8 cellular contexts compared by ENCODE assay signal in genomic region chr15:40857601-40858351, GRCh38. TPM values are rescaled to one million over a fixed set of nuclear protein-coding genes. Genes with fewer than 3 reads are reported as not detected.
DNase-seq lines count a peak whose midpoint lies in the region; ATAC-seq, FAIRE-seq and TF ChIP-seq lines count a peak whose summit lies in the region.

No MANE protein-coding gene starts in this region.

- no peaks in the 10 kb centered on the region for H4K20me1 ChIP-seq in Loucy (ENCODE audit: insufficient read depth, low read length, poor library complexity, severe bottlenecking)
- no peaks in the 10 kb centered on the region for H4K20me1 ChIP-seq in SK-N-SH (ENCODE audit: insufficient read depth)

- no peak overlapping the region for H3K4me3 Mint-ChIP-seq in glutamatergic neuron (ENCODE audit: unreplicated experiment)

- H3K4me1 ChIP-seq in Loucy (ENCODE audit: insufficient read depth, low read length, poor library complexity, severe bottlenecking) (no peaks in the 10 kb centered on the region), SK-N-SH (ENCODE audit: control insufficient read depth in 1 of 2, insufficient read depth in 2 of 2, low read depth in 1 of 2, low read length in 1 of 2) (peaks cover 0 to 3% of the 10 kb centered on the region in 2 experiments; a peak in 1 of 4 replicates)

- H3K36me3 Mint-ChIP-seq in glutamatergic neuron (ENCODE audit: unreplicated experiment): no peaks in the 10 kb centered on the region

- no peaks in the 10 kb centered on the region for H3K36me3 ChIP-seq in Loucy (ENCODE audit: insufficient read depth, low read length)
- H3K36me3 ChIP-seq in SK-N-SH (replicated peaks in 1 of 2; ENCODE audit: control insufficient read depth in 1 of 2, insufficient read depth in 2 of 2, low read length in 1 of 2): no peaks in the 10 kb centered on the region

- H3K4me2 ChIP-seq in Loucy (ENCODE audit: low read depth, low read length, poor library complexity, severe bottlenecking) (peak overlapping the region; percentile 29), SK-N-SH (no peak overlapping the region)

- no peak for FAIRE-seq in urothelium cell line (lab: Jason Lieb, UNC)

- H3K27me3 Mint-ChIP-seq in glutamatergic neuron (ENCODE audit: unreplicated experiment): peaks cover 2% of the 10 kb centered on the region

- TF ChIP-seq CTCF in Loucy (conservative IDR thresholded peaks at IDR 0.05; ENCODE audit: low read length): peak; percentile 95
- TF ChIP-seq CTCF in SK-N-SH (IDR thresholded peaks at IDR 0.05): peak; percentile 92
- TF ChIP-seq CTCF in glutamatergic neuron (IDR thresholded peaks at IDR 0.05; ENCODE audit: partially characterized antibody, unreplicated experiment): peak; percentile 92

- ATAC-seq in GM19372 (IDR thresholded peaks at IDR 0.05; ENCODE audit: low read depth, unreplicated experiment): peak; percentile 68

- DNase-seq in AML-193 (lab: John Stamatoyannopoulos, UW): peak; percentile 50 to 63
- peak; percentile 91 for DNase-seq in SK-N-SH
- DNase-seq in activated naive CD4-positive, alpha-beta T cell treated with anti-CD3 and anti-CD28 coated beads, Interleukin-2, amount 50 U/mL, for 16 hours: peak; percentile 80
- peak; percentile 90 for DNase-seq in glutamatergic neuron
- peak; percentile 93 for DNase-seq in posterior vena cava (ENCODE audit: low spot score)
- peak; percentile 88 for DNase-seq in urothelium cell line (ENCODE audit: low spot score)

- 31% methylated on average over 10 of the region's 15 CpGs for WGBS in SK-N-SH (ENCODE audit: low lambda C conversion rate)

- POLR2A ChIA-PET in SK-N-SH (lab: Yijun Ruan, JAX): interaction anchor here (0.6 to 2.4 kb wide), 5 partner anchors 12 to 474 kb away, joined by 3 to 12 read pairs (median 7); partner anchors contain the start of genes RHOV and VPS18

- H3K4me1 Mint-ChIP-seq in glutamatergic neuron (ENCODE audit: low read depth, unreplicated experiment): peaks cover 1% of the 10 kb centered on the region

- H3F3A ChIP-seq in Loucy (ENCODE audit: low read depth): no peaks in the 10 kb centered on the region
- peaks cover 3% of the 10 kb centered on the region for H3F3A ChIP-seq in SK-N-SH (replicated peaks; ENCODE audit: insufficient read depth)

- H3K27ac Mint-ChIP-seq in glutamatergic neuron (ENCODE audit: unreplicated experiment): no peak overlapping the region

- H3K79me2 ChIP-seq in Loucy (ENCODE audit: insufficient read depth, low read length) (no peaks in the 10 kb centered on the region), SK-N-SH (ENCODE audit: insufficient read depth) (no peaks in the 10 kb centered on the region)

- H3K27me3 ChIP-seq in Loucy (ENCODE audit: insufficient read depth, low read length, poor library complexity, severe bottlenecking): no peaks in the 10 kb centered on the region
- H3K27me3 ChIP-seq in SK-N-SH (ENCODE audit: insufficient read depth): no peaks in the 10 kb centered on the region

- intact Hi-C loops in posterior vena cava (cut with DNase I): loop anchor here in 1 of 2 donors (5.0 kb wide), 2 partner anchors 35 to 325 kb away; partner anchors contain the start of gene VPS18

- H3K9me3 ChIP-seq in Loucy (ENCODE audit: insufficient read depth, low read depth, low read length) (no peaks in the 10 kb centered on the region), SK-N-SH (no peaks in the 10 kb centered on the region)

- H3K9me2 ChIP-seq in Loucy (replicated peaks; ENCODE audit: low read depth, low read length) (no peaks in the 10 kb centered on the region), SK-N-SH (no peaks in the 10 kb centered on the region)

- peak overlapping the region; percentile 96 for H2AFZ ChIP-seq in Loucy (ENCODE audit: low read length)
- peak overlapping the region; percentile 52; the same call in 1 of the 2 replicates for H2AFZ ChIP-seq in SK-N-SH (ENCODE audit: low read depth)

- H3K4me3 ChIP-seq in Loucy (ENCODE audit: low read length, poor library complexity, severe bottlenecking) (no peak overlapping the region), SK-N-SH (ENCODE audit: low read depth in 2 of 2, low read length in 1 of 2) (no peak overlapping the region; a peak in 1 of 4 replicates)

- H3K27ac ChIP-seq in SK-N-SH (ENCODE audit: low read depth in 2 of 2, low read length in 1 of 2): no peak overlapping the region

- H3K9ac ChIP-seq in Loucy (ENCODE audit: low read depth, low read length, poor library complexity, severe bottlenecking): peak overlapping the region; percentile 28
- H3K9ac ChIP-seq in SK-N-SH: no peak overlapping the region

- peak; percentile 82 for TF ChIP-seq RAD21 in SK-N-SH (IDR thresholded peaks at IDR 0.05; ENCODE audit: low read length)

- CTCF ChIA-PET in SK-N-SH (lab: Yijun Ruan, JAX): interaction anchor here (0.5 to 5.1 kb wide), 48 partner anchors 11 to 1716 kb away, joined by 3 to 120 read pairs (median 4); partner anchors contain the start of genes CHAC1, PPP1R14D and SPINT1

- TF ChIP-seq EP300 in SK-N-SH (IDR thresholded peaks at IDR 0.05; ENCODE audit: borderline replicate concordance in 1 of 2, low read depth in 1 of 2, low read length in 1 of 2): no peak

- peaks cover 4% of the 10 kb centered on the region for H3K9me3 Mint-ChIP-seq in glutamatergic neuron (ENCODE audit: unreplicated experiment)

TF ChIP-seq in SK-N-SH, 30 proteins besides CTCF, POLR2A, EP300 and RAD21:
- TF ChIP-seq SMC3 (IDR thresholded peaks at IDR 0.05; ENCODE audit: low read depth, low read length): peak; percentile 92
- no peak for TF ChIP-seq YY1 (IDR thresholded peaks at IDR 0.05; ENCODE audit: low read depth)
- no peak for TF ChIP-seq TAF1 (IDR thresholded peaks at IDR 0.05; ENCODE audit: borderline replicate concordance, low read depth, low read length)
- 0 out of 2 replicates have a peak, but pooled peaks have one; percentile 32 for TF ChIP-seq RCOR1 (IDR thresholded peaks at IDR 0.05; ENCODE audit: low read length)
- no peak for TF ChIP-seq GABPA (IDR thresholded peaks at IDR 0.05; ENCODE audit: low read depth)
- no peak for TF ChIP-seq NRF1 (IDR thresholded peaks at IDR 0.05; ENCODE audit: low read depth, low read length)
- TF ChIP-seq MXI1 (IDR thresholded peaks at IDR 0.05; ENCODE audit: low read depth, low read length): peak; percentile 56; the same call in 1 of the 2 replicates

RNA-seq across cellular contexts. Expression of gene SPINT1, which starts 13.9 kb away (rescaled TPM):
- 0.58 and 2.0 TPM in 2 replicates for polyA plus RNA-seq in SK-N-SH (2012; rRNA removed)
- 0.55 and 1.2 TPM in 2 replicates for polyA plus RNA-seq in SK-N-SH (2012; cell fraction: cytosol; rRNA removed)
- 1.8 and 2.0 TPM in 2 replicates for polyA plus RNA-seq in SK-N-SH (2012; cell fraction: nucleus; rRNA removed)
- total RNA-seq in glutamatergic neuron (ENCODE audit: unreplicated experiment) (6.0 TPM), posterior vena cava (1 to 10 TPM; 1.7 to 3.2 TPM)

RNA-seq across cellular contexts. Expression of gene RHOV, which starts 16.3 kb away (rescaled TPM):
- polyA plus RNA-seq in SK-N-SH (2012; rRNA removed): 0.49 and 0.62 TPM in 2 replicates
- polyA plus RNA-seq in SK-N-SH (2012; cell fraction: cytosol; rRNA removed): 0.55 TPM in 2 replicates
- 0.73 and 1.6 TPM in 2 replicates for polyA plus RNA-seq in SK-N-SH (2012; cell fraction: nucleus; rRNA removed)
- total RNA-seq in glutamatergic neuron (ENCODE audit: unreplicated experiment) (1.8 TPM), posterior vena cava (not detected)

RNA-seq across cellular contexts. Expression of gene PPP1R14D, which starts 29.3 kb away (rescaled TPM):
- not detected in 2 replicates for polyA plus RNA-seq in SK-N-SH (2012; rRNA removed)
- polyA plus RNA-seq in SK-N-SH (2012; cell fraction: cytosol; rRNA removed): not detected in 2 replicates
- polyA plus RNA-seq in SK-N-SH (2012; cell fraction: nucleus; rRNA removed): not detected in 2 replicates
- total RNA-seq in glutamatergic neuron (ENCODE audit: unreplicated experiment) (not detected), posterior vena cava (not detected)

RNA-seq across cellular contexts. Expression of gene VPS18, which starts 36.5 kb away (rescaled TPM):
- polyA plus RNA-seq in SK-N-SH (2012; rRNA removed): 13.5 and 14.1 TPM in 2 replicates
- polyA plus RNA-seq in SK-N-SH (2012; cell fraction: cytosol; rRNA removed): 4.9 and 8.1 TPM in 2 replicates
- 20.3 TPM in 2 replicates for polyA plus RNA-seq in SK-N-SH (2012; cell fraction: nucleus; rRNA removed)
- total RNA-seq in glutamatergic neuron (ENCODE audit: unreplicated experiment) (33.5 TPM), posterior vena cava (10 to 100 TPM; 21.9 to 23.3 TPM)

RNA-seq across cellular contexts. Expression of gene DNAJC17, which starts 50.5 kb away (rescaled TPM):
- 53.1 and 61.6 TPM in 2 replicates for polyA plus RNA-seq in SK-N-SH (2012; rRNA removed)
- polyA plus RNA-seq in SK-N-SH (2012; cell fraction: cytosol; rRNA removed): 48.6 and 49.2 TPM in 2 replicates
- 96.1 and 113 TPM in 2 replicates for polyA plus RNA-seq in SK-N-SH (2012; cell fraction: nucleus; rRNA removed)
- total RNA-seq in glutamatergic neuron (ENCODE audit: unreplicated experiment) (43.2 TPM), posterior vena cava (10 to 100 TPM; 18.3 to 22.9 TPM)
